12 cellular contexts compared by ENCODE assay signal in the genomic region with DNA sequence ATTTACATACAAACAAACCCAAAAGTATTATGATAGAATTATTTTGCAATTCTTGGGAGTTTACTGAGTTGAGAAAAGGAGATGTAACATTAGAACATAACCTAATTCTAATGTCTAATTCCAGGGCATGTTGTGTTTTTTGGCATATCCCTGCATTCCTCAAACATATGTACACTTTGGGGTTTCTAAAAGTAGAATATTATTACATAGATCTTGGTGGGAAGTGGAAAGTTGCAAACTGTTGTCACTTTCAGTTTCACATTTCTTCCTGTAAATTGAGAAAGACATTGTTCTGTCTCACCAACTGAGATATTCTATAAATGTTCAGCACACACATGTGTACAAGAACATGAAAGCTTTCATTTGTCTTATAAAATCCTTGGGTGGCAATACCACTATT. TPM values are rescaled to one million over a fixed set of nuclear protein-coding genes. Genes with fewer than 3 reads are reported as not detected.
DNase-seq lines count a peak whose midpoint lies in the region; ATAC-seq and TF ChIP-seq lines count a peak whose summit lies in the region.
"Had no signal": no experiment of that assay in that cellular context is flagged by ENCODE, and none has a peak within 500 bp of the region (broad histone marks: within the 10 kb centered on the region; RNA-seq: fewer than 3 reads in every experiment).

No MANE protein-coding gene starts in this region.

- DNase-seq in AG04449 (ENCODE audit: low read depth, low spot score) (peak; percentile 56), EH (ENCODE audit: low read depth) (peak; percentile 71), astrocyte of the cerebellum (ENCODE audit: low read depth) (peak; percentile 71), left lung (no peak), NCI-H2196 (lab: John Stamatoyannopoulos, UW; ENCODE audit: unreplicated experiment) (no peak), SIG-M5 (lab: John Stamatoyannopoulos, UW) (no peak)
- no peak for DNase-seq in stimulated activated CD4-positive, alpha-beta T cell treated with anti-CD3 and anti-CD28 coated beads, Interleukin-2, amount 100 ng/mL, for 24 hours
- DNase-seq: COR-L47; stimulated activated CD4-positive, alpha-beta T cell treated with anti-CD3 and anti-CD28 coated beads, Interleukin-4, amount 100 ng/mL, for 1 hour had no signal

- no peaks in the 10 kb centered on the region for H3K4me1 ChIP-seq in left lung

- H3K27me3 ChIP-seq in left lung, result no peaks in the 10 kb centered on the region

- TF ChIP-seq CTCF in AG04449 (IDR thresholded peaks at IDR 0.05; ENCODE audit: insufficient read depth, low read length, missing control alignments) (no peak), astrocyte of the cerebellum (IDR thresholded peaks at IDR 0.05; ENCODE audit: low read depth, low read length, missing control alignments) (no peak), left lung (IDR thresholded peaks at IDR 0.05) (no peak)

- CTCF ChIA-PET in AG04449 (lab: Yijun Ruan, JAX), result no interaction called here

- ATAC-seq in left lung (peak; percentile 23), HG02588 (IDR thresholded peaks at IDR 0.05; ENCODE audit: unreplicated experiment) (no peak)

- H3K27ac ChIP-seq in left lung, result peak overlapping the region; percentile 28 to 30

- H3K4me3 ChIP-seq in AG04449 (ENCODE audit: low read depth, low read length) (no peak overlapping the region), astrocyte of the cerebellum (ENCODE audit: low read depth, low read length) (no peak overlapping the region), left lung (no peak overlapping the region)

- H3K36me3 ChIP-seq in left lung, result no peaks in the 10 kb centered on the region

- H3K9me3 ChIP-seq in left lung, result no peaks in the 10 kb centered on the region

- POLR2A ChIA-PET in AG04449 (lab: Yijun Ruan, JAX), result no interaction called here

- intact Hi-C loops in left lung (cut with DNase I), result no loop called here

- in situ Hi-C loops in astrocyte of the cerebellum (cut with HindIII; ENCODE audit: low sequenced_read_pairs), result no loop called here

RNA-seq across cellular contexts. Expression of a gene that starts 24.4 kb away (rescaled TPM):
- total RNA-seq in left lung, result not detected
- total RNA-seq: endothelial cell of umbilical vein, lung microvascular endothelial cell had no signal

Comparison
In these comparisons a context has a peak if more than half of its experiments do, and no peak if none do; other contexts are left out.
1. DNase-seq: peak in AG04449 (single experiment), EH (single experiment) and astrocyte of the cerebellum (single experiment); none in left lung (0 of 2), NCI-H2196 (single experiment), SIG-M5 (single experiment) and stimulated activated CD4-positive, alpha-beta T cell treated with anti-CD3 and anti-CD28 coated beads, Interleukin-2, amount 100 ng/mL, for 24 hours (0 of 2).